Comparison of ENCODE assay signal across 10 cellular contexts in the genomic region with DNA sequence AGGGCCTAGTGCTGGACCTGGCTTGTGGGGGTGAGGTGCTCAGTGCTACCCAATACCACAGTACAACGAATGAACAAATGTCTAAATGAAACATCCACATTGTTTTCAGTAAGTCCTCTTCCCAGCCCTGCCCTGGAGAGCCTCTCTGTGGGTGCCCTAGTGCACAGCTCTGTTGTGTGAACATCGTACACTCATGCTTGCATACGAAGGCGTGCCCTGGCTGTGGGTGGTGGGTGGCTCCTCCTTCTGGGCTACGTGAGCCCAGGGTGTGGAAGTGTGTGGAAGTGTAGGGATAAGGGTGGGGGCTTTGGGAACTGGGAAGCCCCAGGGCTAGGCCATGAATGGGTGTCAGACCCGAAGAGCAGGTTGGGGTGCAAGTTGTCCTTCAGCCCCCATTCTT. TPM values are rescaled to one million over a fixed set of nuclear protein-coding genes. Genes with fewer than 3 reads are reported as not detected.
DNase-seq lines count a peak whose midpoint lies in the region; ATAC-seq, FAIRE-seq and TF ChIP-seq lines count a peak whose summit lies in the region.
"Had no signal": no experiment of that assay in that cellular context is flagged by ENCODE, and none has a peak within 500 bp of the region (broad histone marks: within the 10 kb centered on the region; RNA-seq: fewer than 3 reads in every experiment).

No MANE protein-coding gene starts in this region.

- ATAC-seq in left ventricle myocardium superior, result no peak

- H3K27me3 ChIP-seq in left ventricle myocardium inferior (ENCODE audit: low read depth), result no peaks in the 10 kb centered on the region
- H3K27me3 ChIP-seq in astrocyte (ENCODE audit: insufficient read depth, low read length), result no peaks in the 10 kb centered on the region

- H3K4me2 ChIP-seq in astrocyte (ENCODE audit: low read length), result no peak overlapping the region

- H3K27ac ChIP-seq in left ventricle myocardium inferior (replicated peaks), result peak overlapping the region; percentile 97
- H3K27ac ChIP-seq in astrocyte (ENCODE audit: low read depth, low read length), result no peak overlapping the region

- H3K27me3 Mint-ChIP-seq in astrocyte (ENCODE audit: low read depth, unreplicated experiment), result peaks cover 4% of the 10 kb centered on the region
- H3K27me3 Mint-ChIP-seq in mesothelial cell of epicardium (ENCODE audit: low read depth), result no peaks in the 10 kb centered on the region
- no peaks in the 10 kb centered on the region for H3K27me3 Mint-ChIP-seq in type B pancreatic cell

- FAIRE-seq in astrocyte (lab: Jason Lieb, UNC), result no peak
- FAIRE-seq: endometrium had no signal

- no peaks in the 10 kb centered on the region for H4K20me1 ChIP-seq in astrocyte (ENCODE audit: insufficient read depth, low read length)

- H3K27ac Mint-ChIP-seq in astrocyte (ENCODE audit: unreplicated experiment), result peak overlapping the region; percentile 66
- peak overlapping the region; percentile 43 for H3K27ac Mint-ChIP-seq in mesothelial cell of epicardium
- peak overlapping the region; percentile 71 for H3K27ac Mint-ChIP-seq in type B pancreatic cell

- no peaks in the 10 kb centered on the region for H3K9me3 Mint-ChIP-seq in astrocyte (ENCODE audit: unreplicated experiment)
- no peaks in the 10 kb centered on the region for H3K9me3 Mint-ChIP-seq in mesothelial cell of epicardium
- H3K9me3 Mint-ChIP-seq in type B pancreatic cell, result no peaks in the 10 kb centered on the region

- H3K4me3 Mint-ChIP-seq in astrocyte (ENCODE audit: unreplicated experiment) (peak overlapping the region; percentile 73), mesothelial cell of epicardium (peak overlapping the region; percentile 82), type B pancreatic cell (peak overlapping the region; percentile 79)

- H3K36me3 ChIP-seq in left ventricle myocardium inferior (no peaks in the 10 kb centered on the region), astrocyte (ENCODE audit: insufficient read depth, low read length) (no peaks in the 10 kb centered on the region)

- peaks cover 2% of the 10 kb centered on the region for H3K36me3 Mint-ChIP-seq in astrocyte (ENCODE audit: low read depth, unreplicated experiment)
- H3K36me3 Mint-ChIP-seq in mesothelial cell of epicardium, result no peaks in the 10 kb centered on the region
- H3K36me3 Mint-ChIP-seq in type B pancreatic cell, result no peaks in the 10 kb centered on the region

- no peaks in the 10 kb centered on the region for H3K79me2 ChIP-seq in astrocyte (ENCODE audit: insufficient read depth, low read length)

- H3K9me3 ChIP-seq in left ventricle myocardium inferior (replicated peaks), result no peaks in the 10 kb centered on the region
- no peaks in the 10 kb centered on the region for H3K9me3 ChIP-seq in astrocyte (ENCODE audit: insufficient read depth, low read depth, low read length)

- H3K4me1 Mint-ChIP-seq in astrocyte (ENCODE audit: low read depth, unreplicated experiment), result peaks cover 8% of the 10 kb centered on the region
- H3K4me1 Mint-ChIP-seq in mesothelial cell of epicardium, result peaks cover 11% of the 10 kb centered on the region
- H3K4me1 Mint-ChIP-seq in type B pancreatic cell (ENCODE audit: unreplicated experiment), result peaks cover 7% of the 10 kb centered on the region

- H3K4me3 ChIP-seq in left ventricle myocardium inferior (peak overlapping the region; percentile 89), astrocyte (ENCODE audit: insufficient read depth, low read depth, low read length) (no peak overlapping the region)

- no peak for DNase-seq in left ventricle myocardium inferior
- no peak for DNase-seq in left ventricle myocardium superior
- no peak for DNase-seq in astrocyte (ENCODE audit: low read depth)
- no peak for DNase-seq in mesothelial cell of epicardium (ENCODE audit: low spot score in 2 of 2, unreplicated experiment in 2 of 2)
- no peak for DNase-seq in type B pancreatic cell (ENCODE audit: extremely low spot score, unreplicated experiment)
- no peak for DNase-seq in NCI-H2029 treated with DMSO at 0.1 percent for 48 hours (lab: John Stamatoyannopoulos, UW)
- DNase-seq in amygdala (lab: John Stamatoyannopoulos, UW), result no peak
- DNase-seq in dermis blood vessel endothelial cell, result no peak
- DNase-seq: SHP77 treated with DMSO at 0.1 percent for 48 hours had no signal

- intact Hi-C loops in left ventricle myocardium inferior (cut with micrococcal nuclease) (no loop called here), left ventricle myocardium superior (cut with micrococcal nuclease) (no loop called here)

- H2AFZ ChIP-seq in astrocyte (ENCODE audit: low read depth, low read length), result peak overlapping the region; percentile 30

- peaks cover 19% of the 10 kb centered on the region for H3K4me1 ChIP-seq in left ventricle myocardium inferior
- peaks cover 15% of the 10 kb centered on the region for H3K4me1 ChIP-seq in astrocyte (ENCODE audit: insufficient read depth, low read length)

- no peak overlapping the region for H3K9ac ChIP-seq in astrocyte (ENCODE audit: low read length)

- no peak for TF ChIP-seq CTCF in left ventricle myocardium inferior (IDR thresholded peaks at IDR 0.05; ENCODE audit: borderline replicate concordance)
- TF ChIP-seq CTCF in astrocyte (IDR thresholded peaks at IDR 0.05; ENCODE audit: insufficient read depth, low read depth, low read length), result no peak
- TF ChIP-seq CTCF in mesothelial cell of epicardium (IDR thresholded peaks at IDR 0.05; ENCODE audit: unreplicated experiment), result no peak
- no peak for TF ChIP-seq CTCF in type B pancreatic cell (conservative IDR thresholded peaks at IDR 0.05)

RNA-seq across cellular contexts. Expression of a gene that starts 0.6 kb away (rescaled TPM):
- total RNA-seq in left ventricle myocardium inferior, result 32.2 TPM
- 31.2 TPM for total RNA-seq in left ventricle myocardium superior
- 6.3 and 9.6 TPM in 2 replicates for total RNA-seq in astrocyte
- 21.2 to 21.9 TPM (median 21.8 TPM) in 3 replicates for total RNA-seq in mesothelial cell of epicardium
- total RNA-seq in type B pancreatic cell (ENCODE audit: low replicate concordance), result 8.7 and 11.5 TPM in 2 replicates
- total RNA-seq in dermis blood vessel endothelial cell, result 18.4 and 22.0 TPM in 2 replicates

RNA-seq across cellular contexts. Expression of a gene that starts 17.3 kb away (rescaled TPM):
- not detected for total RNA-seq in left ventricle myocardium inferior
- 1.1 TPM for total RNA-seq in left ventricle myocardium superior
- not detected in 2 replicates for total RNA-seq in astrocyte
- 0.42 to 0.67 TPM (median 0.66 TPM) in 3 replicates for total RNA-seq in mesothelial cell of epicardium
- 2.3 and 7.0 TPM in 2 replicates for total RNA-seq in type B pancreatic cell (ENCODE audit: low replicate concordance)
- not detected in 2 replicates for total RNA-seq in dermis blood vessel endothelial cell

RNA-seq across cellular contexts. Expression of a gene that starts 19.1 kb away (rescaled TPM):
- 1.8 TPM for total RNA-seq in left ventricle myocardium inferior
- total RNA-seq in left ventricle myocardium superior, result 1.1 TPM
- 0.55 and 1.5 TPM in 2 replicates for total RNA-seq in astrocyte
- 1.9 to 2.6 TPM (median 2.0 TPM) in 3 replicates for total RNA-seq in mesothelial cell of epicardium
- total RNA-seq in type B pancreatic cell (ENCODE audit: low replicate concordance), result 1.3 TPM in 1 of 2 replicates, not detected in the other
- 0.05 and 0.17 TPM in 2 replicates for total RNA-seq in dermis blood vessel endothelial cell

RNA-seq across cellular contexts. Expression of a gene that starts 38.2 kb away (rescaled TPM):
- total RNA-seq in left ventricle myocardium inferior (7.0 TPM), left ventricle myocardium superior (7.1 TPM), astrocyte (45.1 and 46.6 TPM in 2 replicates), mesothelial cell of epicardium (27.5 to 28.0 TPM (median 27.6 TPM) in 3 replicates), type B pancreatic cell (ENCODE audit: low replicate concordance) (14.4 and 21.1 TPM in 2 replicates), dermis blood vessel endothelial cell (13.8 and 22.8 TPM in 2 replicates)

RNA-seq across cellular contexts. Expression of a gene that starts 46.6 kb away (rescaled TPM):
- 13.9 TPM for total RNA-seq in left ventricle myocardium inferior
- 12.8 TPM for total RNA-seq in left ventricle myocardium superior
- total RNA-seq in astrocyte, result 22.7 and 27.8 TPM in 2 replicates
- total RNA-seq in mesothelial cell of epicardium, result 32.8 to 36.7 TPM (median 34.4 TPM) in 3 replicates
- 31.6 and 33.0 TPM in 2 replicates for total RNA-seq in type B pancreatic cell (ENCODE audit: low replicate concordance)
- 14.8 and 19.2 TPM in 2 replicates for total RNA-seq in dermis blood vessel endothelial cell
